Comparison of ENCODE assay signal across 1 cellular context in genomic region chr7:75914169-75914654, GRCh38.
A peak's percentile ranks its signal among the peaks of the same experiment; 100 is the strongest.
TF ChIP-seq lines count a peak whose summit lies in the region.

No MANE protein-coding gene starts in this region.

TF ChIP-seq in GM12878, 131 proteins besides CTCF, POLR2A, EP300 and RAD21:
- no peak for TF ChIP-seq BMI1 (IDR thresholded peaks at IDR 0.05; ENCODE audit: borderline replicate concordance)
- TF ChIP-seq EZH2 (IDR thresholded peaks at IDR 0.05; ENCODE audit: borderline replicate concordance, control insufficient read depth, low read depth, low read length): no peak
- TF ChIP-seq STAT1 (conservative IDR thresholded peaks at IDR 0.05): no peak
- TF ChIP-seq MLLT1 (IDR thresholded peaks at IDR 0.05): peak; percentile 73
- TF ChIP-seq REST (IDR thresholded peaks at IDR 0.05; ENCODE audit: low read depth, low read length): no peak
